In the genomic region with DNA sequence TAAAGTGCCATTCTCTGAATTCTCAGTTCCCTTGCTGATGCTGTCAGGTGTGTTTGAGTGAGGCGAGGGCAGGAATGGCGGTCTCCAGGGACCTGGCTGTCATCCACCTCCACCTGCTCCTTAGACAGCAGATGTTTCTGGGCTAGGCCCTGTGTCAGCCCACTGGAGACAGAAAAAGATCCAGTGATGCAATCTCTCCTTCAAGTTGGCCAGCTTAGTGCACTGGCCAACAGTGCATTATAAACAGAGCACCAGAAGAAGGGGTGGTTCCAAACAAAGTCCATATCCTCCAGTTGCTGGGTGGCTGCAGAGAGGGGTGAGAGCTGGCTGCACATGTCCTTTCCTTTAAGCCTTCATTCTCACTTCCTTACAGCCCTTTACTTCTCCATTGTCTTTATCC, we compare ENCODE assay signal across 11 cellular contexts. TPM values are rescaled to one million over a fixed set of nuclear protein-coding genes. Genes with fewer than 3 reads are reported as not detected.
DNase-seq lines count a peak whose midpoint lies in the region; ATAC-seq and TF ChIP-seq lines count a peak whose summit lies in the region.
"Had no signal": no experiment of that assay in that cellular context is flagged by ENCODE, and none has a peak within 500 bp of the region (broad histone marks: within the 10 kb centered on the region; RNA-seq: fewer than 3 reads in every experiment).

No MANE protein-coding gene starts in this region.

- H2AFZ ChIP-seq in OCI-LY7 (ENCODE audit: low read length) (no peak overlapping the region), trophoblast cell (ENCODE audit: insufficient read depth, low read length, poor library complexity) (no peak overlapping the region)

- H3K4me3 ChIP-seq in OCI-LY7 (ENCODE audit: low read depth, low read length, poor library complexity, severe bottlenecking) (no peak overlapping the region), trophoblast cell (ENCODE audit: low read depth, low read length) (no peak overlapping the region), thyroid gland (replicated peaks in 1 of 3) (no peak overlapping the region)

- H3K79me2 ChIP-seq in OCI-LY7 (ENCODE audit: insufficient read depth, low read depth, low read length) (no peaks in the 10 kb centered on the region), trophoblast cell (ENCODE audit: control insufficient read depth, insufficient read depth, low read length, poor library complexity) (no peaks in the 10 kb centered on the region)

- no peak overlapping the region for H3K23ac ChIP-seq in trophoblast cell (ENCODE audit: low read length)

- TF ChIP-seq POLR2A in thyroid gland (IDR thresholded peaks at IDR 0.05), result no peak

- no peak overlapping the region for H4K8ac ChIP-seq in trophoblast cell (ENCODE audit: low read depth, low read length)

- H3K9ac ChIP-seq in trophoblast cell (ENCODE audit: low read length), result no peak overlapping the region

- no CpG with 5 or more reads among the region's 2 CpGs for WGBS in trophoblast cell (ENCODE audit: extremely low coverage, insufficient coverage, insufficient read length)
- WGBS in thyroid gland, 2 donors, result 81 to 94% methylated on average over 2 of the region's 2 CpGs

- H3K14ac ChIP-seq in trophoblast cell (ENCODE audit: low read length), result no peak overlapping the region

- DNase-seq in NCI-H2107 treated with DMSO at 0.1 percent for 48 hours (lab: John Stamatoyannopoulos, UW; ENCODE audit: unreplicated experiment), result peak; percentile 31
- no peak for DNase-seq in NCI-H2107 (lab: John Stamatoyannopoulos, UW)
- no peak for DNase-seq in OCI-LY7 (ENCODE audit: low spot score)
- peak; percentile 57 for DNase-seq in fibroblast of peridontal ligament (ENCODE audit: extremely low read depth)
- peak; percentile 62 to 83 for DNase-seq in trophoblast cell
- DNase-seq in thyroid gland, result no peak
- DNase-seq: 8988T, DMS79, mesendoderm had no signal

- no peak overlapping the region for H3K18ac ChIP-seq in trophoblast cell (ENCODE audit: low read length)

- H3K9me3 ChIP-seq in OCI-LY7 (ENCODE audit: low read length) (no peaks in the 10 kb centered on the region), trophoblast cell (ENCODE audit: insufficient read depth, low read depth, low read length) (peaks cover 3% of the 10 kb centered on the region), thyroid gland (no peaks in the 10 kb centered on the region)

- intact Hi-C loops in OCI-LY7 (cut with micrococcal nuclease; ENCODE audit: unreplicated experiment), result no loop called here
- intact Hi-C loops in thyroid gland (cut with DNase I), result no loop called here

- H4K91ac ChIP-seq in trophoblast cell (ENCODE audit: low read depth, low read length), result no peak overlapping the region

- no peak overlapping the region for H3K4me2 ChIP-seq in OCI-LY7 (ENCODE audit: low read length)
- no peak overlapping the region for H3K4me2 ChIP-seq in trophoblast cell (ENCODE audit: low read length)

- no peak overlapping the region for H3K4ac ChIP-seq in trophoblast cell (ENCODE audit: low read depth, low read length)

- no peaks in the 10 kb centered on the region for H4K20me1 ChIP-seq in OCI-LY7 (ENCODE audit: insufficient read depth, low read length)

- H2AK5ac ChIP-seq in trophoblast cell (ENCODE audit: low read length), result no peak overlapping the region

- no peak for TF ChIP-seq CTCF in OCI-LY7 (conservative IDR thresholded peaks at IDR 0.05; ENCODE audit: low read length)
- TF ChIP-seq CTCF in thyroid gland (IDR thresholded peaks at IDR 0.05), result no peak

- no peak overlapping the region for H2BK5ac ChIP-seq in trophoblast cell (ENCODE audit: low read depth, low read length, poor library complexity)

- peaks cover 8% of the 10 kb centered on the region for H3K79me1 ChIP-seq in trophoblast cell (ENCODE audit: low read length)

- no peak overlapping the region for H4K12ac ChIP-seq in trophoblast cell (ENCODE audit: low read depth, low read length)

- peaks cover 77% of the 10 kb centered on the region for H3K36me3 ChIP-seq in OCI-LY7 (ENCODE audit: insufficient read depth, low read length)
- peaks cover 9 to 32% of the 10 kb centered on the region in 2 experiments for H3K36me3 ChIP-seq in trophoblast cell (ENCODE audit: control insufficient read depth in 1 of 2, insufficient read depth in 2 of 2, low read length in 2 of 2)
- peaks cover 23 to 28% of the 10 kb centered on the region in 2 donors for H3K36me3 ChIP-seq in thyroid gland

- peak overlapping the region; percentile 3 for H3K27ac ChIP-seq in OCI-LY7 (ENCODE audit: low read depth, low read length, poor library complexity, severe bottlenecking)
- H3K27ac ChIP-seq in trophoblast cell (ENCODE audit: low read depth, low read length), result no peak overlapping the region
- H3K27ac ChIP-seq in thyroid gland, result no peak overlapping the region

- no TSS peak for BruUV-seq in OCI-LY7 (replicated peaks; lab: Mats Ljungman, UMichigan)

- H2BK12ac ChIP-seq in trophoblast cell (ENCODE audit: low read length), result no peak overlapping the region

- ATAC-seq in HG03460 (IDR thresholded peaks at IDR 0.05; ENCODE audit: unreplicated experiment) (no peak), HG02884 (IDR thresholded peaks at IDR 0.05; ENCODE audit: unreplicated experiment) (no peak)

- CTCF ChIA-PET in OCI-LY7 (lab: Charles Lee; ENCODE audit: unreplicated experiment), result no interaction called here

- no peaks in the 10 kb centered on the region for H3K27me3 ChIP-seq in trophoblast cell (ENCODE audit: insufficient read depth, low read length)
- H3K27me3 ChIP-seq in thyroid gland, result no peaks in the 10 kb centered on the region

- H3K4me1 ChIP-seq in OCI-LY7 (ENCODE audit: insufficient read depth, low read length, poor library complexity, severe bottlenecking) (no peaks in the 10 kb centered on the region), trophoblast cell (ENCODE audit: control insufficient read depth in 1 of 2, insufficient read depth in 2 of 2, low read length in 2 of 2) (peaks cover 16 to 23% of the 10 kb centered on the region in 2 experiments), thyroid gland (peaks cover 0 to 3% of the 10 kb centered on the region in 2 donors)

- H2BK120ac ChIP-seq in trophoblast cell (ENCODE audit: insufficient read depth, low read length, poor library complexity), result no peak overlapping the region

- no peaks in the 10 kb centered on the region for H3K9me2 ChIP-seq in OCI-LY7 (ENCODE audit: insufficient read depth, low read length)

- POLR2A ChIA-PET in OCI-LY7 (lab: Charles Lee), result no interaction called here

RNA-seq across cellular contexts. Expression of gene NANS, which starts 26.5 kb away (rescaled TPM):
- 63.7 and 70.6 TPM in 2 replicates for total RNA-seq in OCI-LY7 (2014; rRNA removed; shearing (Covaris generic))
- total RNA-seq in OCI-LY7 (2022) (50.4 and 56.9 TPM in 2 replicates), thyroid gland (10 to 100 TPM; 28.5 to 68.8 (median 53.6) TPM)
- 79.6 and 80.2 TPM in 2 replicates for polyA plus RNA-seq in trophoblast cell (2013)

RNA-seq across cellular contexts. Expression of gene TRIM14, which starts 36.0 kb away (rescaled TPM):
- 18.4 and 21.4 TPM in 2 replicates for total RNA-seq in OCI-LY7 (2014; rRNA removed; shearing (Covaris generic))
- total RNA-seq in OCI-LY7 (2022), result 26.0 and 31.2 TPM in 2 replicates
- polyA plus RNA-seq in trophoblast cell (2013), result 2.1 and 2.3 TPM in 2 replicates
- 1 to 10 TPM; 3.9 to 8.1 (median 5.2) TPM for total RNA-seq in thyroid gland

Comparison
In these comparisons a context has a peak if more than half of its experiments do, and no peak if none do; other contexts are left out.
1. DNase-seq: peak in NCI-H2107 treated with DMSO at 0.1 percent for 48 hours (single experiment), fibroblast of peridontal ligament (single experiment) and trophoblast cell (2 of 2); none in NCI-H2107 (single experiment), OCI-LY7 (single experiment) and thyroid gland (0 of 2).